ENCODE assay signal across 23 cellular contexts in the genomic region with DNA sequence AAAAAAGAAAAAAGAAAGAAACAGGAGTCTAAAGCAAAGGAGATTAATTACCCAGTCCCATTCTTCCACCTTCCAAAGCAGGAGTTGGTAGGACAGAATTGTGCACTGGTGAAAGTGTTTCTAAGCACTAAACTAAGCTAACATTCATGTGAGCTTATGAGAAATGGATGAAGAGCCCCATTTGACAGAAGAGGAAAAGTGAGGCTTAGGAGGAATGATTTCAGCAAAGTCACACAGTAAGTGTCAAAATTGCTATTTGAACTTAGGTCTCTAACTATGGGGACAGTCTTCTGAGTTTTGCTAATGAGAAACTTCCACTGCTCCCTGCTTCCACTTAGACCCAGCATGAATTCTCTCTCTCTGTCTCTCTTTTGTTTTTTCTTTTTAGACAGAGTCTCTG. TPM values are rescaled to one million over a fixed set of nuclear protein-coding genes. Genes with fewer than 3 reads are reported as not detected.
DNase-seq lines count a peak whose midpoint lies in the region; ATAC-seq lines count a peak whose summit lies in the region.
"Had no signal": no experiment of that assay in that cellular context is flagged by ENCODE, and none has a peak within 500 bp of the region (broad histone marks: within the 10 kb centered on the region; RNA-seq: fewer than 3 reads in every experiment).

No MANE protein-coding gene starts in this region.

- no peaks in the 10 kb centered on the region for H3K9me3 ChIP-seq in CD8-positive, alpha-beta memory T cell (ENCODE audit: low read length)
- H3K9me3 ChIP-seq: body of pancreas, prostate gland had no signal

- no peak for ATAC-seq in activated naive CD8-positive, alpha-beta T cell treated with anti-CD3 and anti-CD28 coated beads, Interleukin-2, amount 10 ng/mL, durations not matched to agents 7 days and 5 days (ENCODE audit: low read depth)
- ATAC-seq: body of pancreas, left colon, PC-3, T-helper 17 cell had no signal

- H3K4me3 ChIP-seq in CD8-positive, alpha-beta memory T cell (ENCODE audit: low read length): no peak overlapping the region
- H3K4me3 ChIP-seq: body of pancreas, prostate gland, skin epidermis had no signal

- POLR2A ChIA-PET in CD8-positive, alpha-beta memory T cell (lab: Charles Lee): interaction anchor here (1.1 to 1.2 kb wide), 2 partner anchors 16 to 29 kb away, joined by 3 to 4 read pairs; no protein-coding TSS in a partner anchor
- POLR2A ChIA-PET in activated naive CD8-positive, alpha-beta T cell treated with anti-CD3 and anti-CD28 coated beads, Interleukin-2, amount 10 ng/mL, durations not matched to agents 7 days and 5 days (lab: Charles Lee): interaction anchor here (0.7 to 16.7 kb wide), 6 partner anchors 11 to 142 kb away, joined by 3 to 183 read pairs (median 4); a partner anchor contains a TSS

- H3K27ac ChIP-seq in CD8-positive, alpha-beta memory T cell (ENCODE audit: low read depth, low read length): no peak overlapping the region
- H3K27ac ChIP-seq: 22Rv1, body of pancreas, HL-60, prostate gland, skin epidermis, WERI-Rb-1 had no signal

- H3K36me3 ChIP-seq in CD8-positive, alpha-beta memory T cell (ENCODE audit: insufficient read depth, low read length): peaks cover 6% of the 10 kb centered on the region
- H3K36me3 ChIP-seq: prostate gland, WERI-Rb-1 had no signal

- peaks cover 77% of the 10 kb centered on the region for H3K4me1 ChIP-seq in CD8-positive, alpha-beta memory T cell (ENCODE audit: insufficient read depth, low read length)
- H3K4me1 ChIP-seq: body of pancreas, prostate gland had no signal

- CTCF ChIA-PET in CD8-positive, alpha-beta memory T cell (lab: Charles Lee): interaction anchor here (1.1 to 16.9 kb wide), 3 partner anchors 17 to 47 kb away, joined by 3 to 181 read pairs (median 4); a partner anchor contains a TSS

- no peak for DNase-seq in T-helper 1 cell
- DNase-seq in CD8-positive, alpha-beta memory T cell: no peak
- DNase-seq in activated naive CD8-positive, alpha-beta T cell treated with anti-CD3 and anti-CD28 coated beads, Interleukin-2, amount 10 ng/mL, durations not matched to agents 7 days and 5 days: no peak
- no peak for DNase-seq in activated effector memory CD4-positive, alpha-beta T cell treated with anti-CD3 and anti-CD28 coated beads, Interleukin-2, amount 50 U/mL, for 16 hours
- no peak for DNase-seq in NCI-H2171 (lab: John Stamatoyannopoulos, UW)
- DNase-seq: activated naive CD4-positive, alpha-beta T cell treated with Interleukin-2 at 50 U/mL for 16 hours; body of pancreas; endodermal cell; left colon; NCI-H1694 treated with DMSO at 0.1 percent for 48 hours; NCI-H226; NCI-H82; PC-3; SIG-M5; stimulated activated CD4-positive, alpha-beta T cell treated with anti-CD3 and anti-CD28 coated beads, Interleukin-2, amount 100 ng/mL, for 48 hours; T-helper 17 cell; WERI-Rb-1 had no signal

- H3K27ac Mint-ChIP-seq in T-helper 1 cell treated with Interleukin-12 subunit alpha and Interleukin-12 subunit beta and Interleukin-4 antibody, amounts not matched to agents 30 μg/mL and 1 μg/mL, for 36 hours: peak overlapping the region; percentile 55
- peak overlapping the region; percentile 62 to 93 (median 82) for H3K27ac Mint-ChIP-seq in CD8-positive, alpha-beta memory T cell
- H3K27ac Mint-ChIP-seq in activated naive CD8-positive, alpha-beta T cell treated with anti-CD3 and anti-CD28 coated beads, Interleukin-2, amount 10 ng/mL, durations not matched to agents 7 days and 5 days: peak overlapping the region; percentile 68
- H3K27ac Mint-ChIP-seq: endodermal cell, T-helper 17 cell had no signal

- H3K27me3 Mint-ChIP-seq in T-helper 1 cell treated with Interleukin-12 subunit alpha and Interleukin-12 subunit beta and Interleukin-4 antibody, amounts not matched to agents 30 μg/mL and 1 μg/mL, for 36 hours (ENCODE audit: low read depth): no peaks in the 10 kb centered on the region
- peaks cover 0 to 5% of the 10 kb centered on the region in 2 donors for H3K27me3 Mint-ChIP-seq in CD8-positive, alpha-beta memory T cell
- H3K27me3 Mint-ChIP-seq in activated naive CD8-positive, alpha-beta T cell treated with anti-CD3 and anti-CD28 coated beads, Interleukin-2, amount 10 ng/mL, durations not matched to agents 7 days and 5 days: no peaks in the 10 kb centered on the region
- H3K27me3 Mint-ChIP-seq: T-helper 17 cell had no signal

- H3K9me3 Mint-ChIP-seq in T-helper 1 cell treated with Interleukin-12 subunit alpha and Interleukin-12 subunit beta and Interleukin-4 antibody, amounts not matched to agents 30 μg/mL and 1 μg/mL, for 36 hours: no peaks in the 10 kb centered on the region
- H3K9me3 Mint-ChIP-seq in CD8-positive, alpha-beta memory T cell: no peaks in the 10 kb centered on the region
- H3K9me3 Mint-ChIP-seq in activated naive CD8-positive, alpha-beta T cell treated with anti-CD3 and anti-CD28 coated beads, Interleukin-2, amount 10 ng/mL, durations not matched to agents 7 days and 5 days: no peaks in the 10 kb centered on the region
- H3K9me3 Mint-ChIP-seq: endodermal cell had no signal

- no peaks in the 10 kb centered on the region for H3K27me3 ChIP-seq in CD8-positive, alpha-beta memory T cell (ENCODE audit: insufficient read depth, low read length, poor library complexity, severe bottlenecking)
- H3K27me3 ChIP-seq: body of pancreas had no signal

- H3K4me1 Mint-ChIP-seq in T-helper 1 cell treated with Interleukin-12 subunit alpha and Interleukin-12 subunit beta and Interleukin-4 antibody, amounts not matched to agents 30 μg/mL and 1 μg/mL, for 36 hours (ENCODE audit: low read depth): peaks cover 50% of the 10 kb centered on the region
- peaks cover 63 to 74% (median 66%) of the 10 kb centered on the region in 3 donors for H3K4me1 Mint-ChIP-seq in CD8-positive, alpha-beta memory T cell
- peaks cover 59% of the 10 kb centered on the region for H3K4me1 Mint-ChIP-seq in activated naive CD8-positive, alpha-beta T cell treated with anti-CD3 and anti-CD28 coated beads, Interleukin-2, amount 10 ng/mL, durations not matched to agents 7 days and 5 days

- peaks cover 42% of the 10 kb centered on the region for H3K36me3 Mint-ChIP-seq in T-helper 1 cell treated with Interleukin-12 subunit alpha and Interleukin-12 subunit beta and Interleukin-4 antibody, amounts not matched to agents 30 μg/mL and 1 μg/mL, for 36 hours (ENCODE audit: low read depth)
- peaks cover 0 to 50% (median 7%) of the 10 kb centered on the region in 3 donors for H3K36me3 Mint-ChIP-seq in CD8-positive, alpha-beta memory T cell
- peaks cover 46% of the 10 kb centered on the region for H3K36me3 Mint-ChIP-seq in activated naive CD8-positive, alpha-beta T cell treated with anti-CD3 and anti-CD28 coated beads, Interleukin-2, amount 10 ng/mL, durations not matched to agents 7 days and 5 days

- H3K4me3 Mint-ChIP-seq in T-helper 1 cell treated with Interleukin-12 subunit alpha and Interleukin-12 subunit beta and Interleukin-4 antibody, amounts not matched to agents 30 μg/mL and 1 μg/mL, for 36 hours: no peak overlapping the region
- peak overlapping the region in 5 of 7 donors; percentile 20 to 59 (median 32) for H3K4me3 Mint-ChIP-seq in CD8-positive, alpha-beta memory T cell
- no peak overlapping the region for H3K4me3 Mint-ChIP-seq in activated naive CD8-positive, alpha-beta T cell treated with anti-CD3 and anti-CD28 coated beads, Interleukin-2, amount 10 ng/mL, durations not matched to agents 7 days and 5 days
- H3K4me3 Mint-ChIP-seq: endodermal cell, T-helper 17 cell had no signal

RNA-seq across cellular contexts. Expression of a gene that starts 18.7 kb away (rescaled TPM):
- total RNA-seq in CD8-positive, alpha-beta memory T cell: 100 to 1,000 TPM; 288 to 297 TPM
- 937 TPM for polyA plus RNA-seq in CD8-positive, alpha-beta memory T cell
- 100 to 1,000 TPM; 460 to 472 TPM for total RNA-seq in activated naive CD8-positive, alpha-beta T cell treated with anti-CD3 and anti-CD28 coated beads, Interleukin-2, amount 10 ng/mL, durations not matched to agents 7 days and 5 days
- polyA plus RNA-seq: neural cell had no signal

RNA-seq across cellular contexts. Expression of a gene that starts 22.1 kb away (rescaled TPM):
- total RNA-seq in CD8-positive, alpha-beta memory T cell: 100 to 1,000 TPM; 164 to 172 TPM
- 180 TPM for polyA plus RNA-seq in CD8-positive, alpha-beta memory T cell
- 100 to 1,000 TPM; 195 to 197 TPM for total RNA-seq in activated naive CD8-positive, alpha-beta T cell treated with anti-CD3 and anti-CD28 coated beads, Interleukin-2, amount 10 ng/mL, durations not matched to agents 7 days and 5 days

RNA-seq across cellular contexts. Expression of a gene that starts 22.7 kb away (rescaled TPM):
- under 1 TPM; 0.33 to 0.63 TPM for total RNA-seq in CD8-positive, alpha-beta memory T cell
- not detected for polyA plus RNA-seq in CD8-positive, alpha-beta memory T cell
- 1 to 10 TPM in 1 of 2 experiments, under 1 TPM in 1; 0.88 to 1.1 TPM for total RNA-seq in activated naive CD8-positive, alpha-beta T cell treated with anti-CD3 and anti-CD28 coated beads, Interleukin-2, amount 10 ng/mL, durations not matched to agents 7 days and 5 days
- polyA plus RNA-seq: neural cell had no signal

RNA-seq across cellular contexts. Expression of a gene that starts 47.5 kb away (rescaled TPM):
- 100 to 1,000 TPM; 381 to 390 TPM for total RNA-seq in CD8-positive, alpha-beta memory T cell
- 173 TPM for polyA plus RNA-seq in CD8-positive, alpha-beta memory T cell
- 100 to 1,000 TPM; 123 to 130 TPM for total RNA-seq in activated naive CD8-positive, alpha-beta T cell treated with anti-CD3 and anti-CD28 coated beads, Interleukin-2, amount 10 ng/mL, durations not matched to agents 7 days and 5 days

RNA-seq across cellular contexts. Expression of a gene that starts 47.6 kb away (rescaled TPM):
- 10 to 100 TPM; 10.9 to 12.2 TPM for total RNA-seq in CD8-positive, alpha-beta memory T cell
- 6.5 TPM for polyA plus RNA-seq in CD8-positive, alpha-beta memory T cell
- 10 to 100 TPM; 15.7 to 16.5 TPM for total RNA-seq in activated naive CD8-positive, alpha-beta T cell treated with anti-CD3 and anti-CD28 coated beads, Interleukin-2, amount 10 ng/mL, durations not matched to agents 7 days and 5 days

Comparison
In these comparisons a context has a peak if more than half of its experiments do, and no peak if none do; other contexts are left out.
1. H3K4me3 Mint-ChIP-seq: peak in CD8-positive, alpha-beta memory T cell (5 of 7); none in T-helper 1 cell treated with Interleukin-12 subunit alpha and Interleukin-12 subunit beta and Interleukin-4 antibody, amounts not matched to agents 30 μg/mL and 1 μg/mL, for 36 hours (single experiment) and activated naive CD8-positive, alpha-beta T cell treated with anti-CD3 and anti-CD28 coated beads, Interleukin-2, amount 10 ng/mL, durations not matched to agents 7 days and 5 days (single experiment).
2. Peak in every context shown above with its lines, with median percentiles within 50 percentile points of each other: H3K27ac Mint-ChIP-seq.